8 cellular contexts compared by ENCODE assay signal in the genomic region with DNA sequence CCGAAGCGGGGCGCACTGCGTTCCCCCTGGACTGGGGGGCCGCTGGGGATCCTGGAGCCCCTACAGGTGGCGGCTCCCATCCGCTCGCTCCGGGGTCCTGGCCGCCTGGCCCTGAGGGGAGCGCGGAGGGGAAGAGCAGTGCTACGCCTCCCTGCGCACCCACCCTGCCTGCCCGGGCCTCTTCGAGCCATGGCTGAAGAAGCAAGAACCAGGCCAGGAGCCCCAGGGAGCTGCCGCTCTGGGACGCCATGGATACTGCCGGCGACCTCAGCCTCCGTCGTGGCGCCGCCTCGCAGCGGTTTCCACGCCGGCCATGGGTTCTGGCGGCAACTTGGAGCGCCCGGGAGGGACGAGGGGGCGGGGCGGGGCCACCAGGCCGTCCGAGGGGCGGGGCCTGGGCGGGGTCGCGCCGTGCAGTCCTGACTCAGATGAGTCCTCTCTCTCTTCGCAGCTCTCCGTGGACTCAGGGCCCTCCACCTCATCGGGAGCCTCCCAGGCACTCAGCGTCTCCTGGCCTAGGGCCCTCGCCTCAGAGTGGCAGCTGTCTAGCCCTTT. TPM values are rescaled to one million over a fixed set of nuclear protein-coding genes. Genes with fewer than 3 reads are reported as not detected.
DNase-seq lines count a peak whose midpoint lies in the region; ATAC-seq and TF ChIP-seq lines count a peak whose summit lies in the region.

No MANE protein-coding gene starts in this region.

- H3K4me1 ChIP-seq in adrenal gland (replicated peaks in 1 of 2) (peaks cover 0 to 13% of the 10 kb centered on the region in 2 donors), iPS DF 6.9 (ENCODE audit: control insufficient read depth, insufficient read depth, low read length) (peaks cover 4% of the 10 kb centered on the region; the same call in 1 of the 2 replicates)

- H3K9me3 ChIP-seq in adrenal gland (replicated peaks in 1 of 3) (no peaks in the 10 kb centered on the region), iPS DF 6.9 (ENCODE audit: control insufficient read depth, insufficient read depth, low read length) (no peaks in the 10 kb centered on the region)

- H3K27ac ChIP-seq in adrenal gland: no peak overlapping the region
- H3K27ac ChIP-seq in iPS DF 6.9 (ENCODE audit: low read length): no peak overlapping the region

- WGBS in adrenal gland, 4 donors: 4 to 13% (median 8%) methylated on average over 12 to 46 of the region's 46 CpGs
- no CpG with 5 or more reads among the region's 46 CpGs for WGBS in iPS DF 6.9 (ENCODE audit: insufficient coverage, insufficient read length)

- no peak for TF ChIP-seq CTCF in adrenal gland (IDR thresholded peaks at IDR 0.05)

- no peak for TF ChIP-seq POLR2A in adrenal gland (IDR thresholded peaks at IDR 0.05)

- ATAC-seq in GM18868 (IDR thresholded peaks at IDR 0.05; ENCODE audit: unreplicated experiment) (peak; percentile 51), GM21390 (IDR thresholded peaks at IDR 0.05; ENCODE audit: unreplicated experiment) (no peak), GM21529 (IDR thresholded peaks at IDR 0.05; ENCODE audit: unreplicated experiment) (no peak)

- DNase-seq in SW480 (ENCODE audit: low spot score) (peak; percentile 39), adrenal gland (peak; percentile 44 to 81 (median 65)), iPS DF 6.9 (ENCODE audit: low read depth, low spot score) (peak; percentile 50), NCI-H1436 treated with DMSO at 0.1 percent for 48 hours (lab: John Stamatoyannopoulos, UW) (no peak)
- DNase-seq in stimulated activated CD4-positive, alpha-beta T cell treated with anti-CD3 and anti-CD28 coated beads, Interleukin-12 subunit alpha, Interleukin-12 subunit beta, amount 100 ng/mL, for 24 hours (ENCODE audit: low read depth in 2 of 2): peak; percentile 53 to 72

- H3K27me3 ChIP-seq in adrenal gland: no peaks in the 10 kb centered on the region
- no peaks in the 10 kb centered on the region for H3K27me3 ChIP-seq in iPS DF 6.9 (ENCODE audit: control insufficient read depth, insufficient read depth, low read length)

- no peaks in the 10 kb centered on the region for H3K36me3 ChIP-seq in adrenal gland (replicated peaks in 1 of 2)
- no peaks in the 10 kb centered on the region for H3K36me3 ChIP-seq in iPS DF 6.9 (ENCODE audit: control insufficient read depth, insufficient read depth, low read length)

- intact Hi-C loops in adrenal gland (cut with DNase I): no loop called here

- H3K4me3 ChIP-seq in adrenal gland (peak overlapping the region in 1 of 4 donors; percentile 31), iPS DF 6.9 (ENCODE audit: low read length) (peak overlapping the region; percentile 21; the same call in 1 of the 2 replicates)

RNA-seq across cellular contexts. Expression of a gene that starts 50.9 kb away (rescaled TPM):
- total RNA-seq in adrenal gland: 10 to 100 TPM in 2 of 8 donors, 1 to 10 TPM in 5, not detected in 1; 1.4 to 12.1 (median 4.6) TPM
- 10 to 100 TPM in 1 of 3 donors, 1 to 10 TPM in 2; 1.7 to 12.7 (median 5.7) TPM for polyA plus RNA-seq in adrenal gland
